Comparison of ENCODE assay signal across 9 cellular contexts in genomic region chr6:32108094-32108627, GRCh38. TPM values are rescaled to one million over a fixed set of nuclear protein-coding genes. Genes with fewer than 3 reads are reported as not detected.
DNase-seq lines count a peak whose midpoint lies in the region; ATAC-seq and TF ChIP-seq lines count a peak whose summit lies in the region.
"Had no signal": no experiment of that assay in that cellular context is flagged by ENCODE, and none has a peak within 500 bp of the region (broad histone marks: within the 10 kb centered on the region; RNA-seq: fewer than 3 reads in every experiment).

No MANE protein-coding gene starts in this region.

- no peaks in the 10 kb centered on the region for H3K9me3 ChIP-seq in liver (ENCODE audit: control insufficient read depth in 4 of 4, low read length in 3 of 4)
- H3K9me3 ChIP-seq in thoracic aorta: no peaks in the 10 kb centered on the region

- H3K4me3 ChIP-seq in liver (ENCODE audit: low read depth in 1 of 3, low read length in 3 of 3): no peak overlapping the region
- peak overlapping the region; percentile 71 for H3K4me3 ChIP-seq in thoracic aorta

- ATAC-seq in thoracic aorta (ENCODE audit: insufficient number of reproducible peaks, low FRiP score, low read depth) (peak; percentile 31), HG03095 (IDR thresholded peaks at IDR 0.05; ENCODE audit: unreplicated experiment) (no peak), GM21423 (IDR thresholded peaks at IDR 0.05; ENCODE audit: unreplicated experiment) (no peak), GM18861 (IDR thresholded peaks at IDR 0.05; ENCODE audit: unreplicated experiment) (no peak), GM19467 (IDR thresholded peaks at IDR 0.05; ENCODE audit: unreplicated experiment) (no peak)

- 8% methylated on average over 15 of the region's 15 CpGs for WGBS in liver

- no peak overlapping the region for H3K9ac ChIP-seq in liver (ENCODE audit: low read depth in 1 of 2, low read length in 2 of 2)

- TF ChIP-seq CTCF in liver (IDR thresholded peaks at IDR 0.05; ENCODE audit: low read depth, low read length, missing input control) (no peak), thoracic aorta (IDR thresholded peaks at IDR 0.05) (no peak)

- H3K27ac ChIP-seq in cingulate gyrus (ENCODE audit: low read depth, low read length): peak overlapping the region; percentile 60
- peak overlapping the region; percentile 37 to 62 for H3K27ac ChIP-seq in liver (ENCODE audit: low read depth in 1 of 2, low read length in 2 of 2)
- H3K27ac ChIP-seq in thoracic aorta: peak overlapping the region; percentile 84 to 87

- H3K4me1 ChIP-seq in liver (ENCODE audit: control insufficient read depth in 4 of 4, insufficient read depth in 4 of 4, low read length in 3 of 4) (peaks cover 3 to 9% (median 5%) of the 10 kb centered on the region in 4 donors), thoracic aorta (ENCODE audit: control insufficient read depth in 1 of 2, low read depth in 2 of 2) (peaks cover 35 to 84% of the 10 kb centered on the region in 2 donors)

- H3K27me3 ChIP-seq in liver (ENCODE audit: control insufficient read depth in 4 of 4, insufficient read depth in 4 of 4, low read length in 3 of 4) (peaks cover 0 to 2% (median 0%) of the 10 kb centered on the region in 4 donors), thoracic aorta (replicated peaks; ENCODE audit: insufficient read depth) (no peaks in the 10 kb centered on the region)

- TF ChIP-seq RAD21 in liver (IDR thresholded peaks at IDR 0.05): no peak

- peak; percentile 62 for DNase-seq in M059J (ENCODE audit: low read depth)
- no peak for DNase-seq in thoracic aorta (ENCODE audit: low spot score)
- DNase-seq: activated effector memory CD4-positive, alpha-beta T cell treated with anti-CD3 and anti-CD28 coated beads, Interleukin-2, amount 50 U/mL, for 16 hours had no signal

- H3K36me3 ChIP-seq in liver (ENCODE audit: control insufficient read depth in 4 of 4, insufficient read depth in 3 of 4, low read depth in 1 of 4, low read length in 3 of 4) (no peaks in the 10 kb centered on the region), thoracic aorta (no peaks in the 10 kb centered on the region)

TF ChIP-seq in liver, 16 proteins besides CTCF, POLR2A, EP300 and RAD21:
- no peak for TF ChIP-seq NR2F2 (IDR thresholded peaks at IDR 0.05)
- TF ChIP-seq GABPA (IDR thresholded peaks at IDR 0.05 in 1 of 2, conservative IDR thresholded peaks at IDR 0.05 in 1 of 2): no peak
- TF ChIP-seq YY1 (IDR thresholded peaks at IDR 0.05): no peak
- TF ChIP-seq ZBTB33 (IDR thresholded peaks at IDR 0.05): no peak
- no peak for TF ChIP-seq TAF1 (conservative IDR thresholded peaks at IDR 0.05)
- no peak for TF ChIP-seq FOXA2 (IDR thresholded peaks at IDR 0.05)
- no peak for TF ChIP-seq RXRA (IDR thresholded peaks at IDR 0.05)
- no peak for TF ChIP-seq EGR1 (IDR thresholded peaks at IDR 0.05; ENCODE audit: low read depth in 2 of 2)
- TF ChIP-seq HNF4G (IDR thresholded peaks at IDR 0.05): no peak
- TF ChIP-seq SP1 (IDR thresholded peaks at IDR 0.05): no peak
- TF ChIP-seq MAX (IDR thresholded peaks at IDR 0.05): no peak
- no peak for TF ChIP-seq HNF4A (conservative IDR thresholded peaks at IDR 0.05)
- no peak for TF ChIP-seq JUND (IDR thresholded peaks at IDR 0.05)
- no peak for TF ChIP-seq REST (IDR thresholded peaks at IDR 0.05)
- TF ChIP-seq FOXA1 (IDR thresholded peaks at IDR 0.05): no peak
- no peak for TF ChIP-seq ATF3 (IDR thresholded peaks at IDR 0.05)

RNA-seq across cellular contexts. Expression of gene TNXB, which starts 1.0 kb away (rescaled TPM):
- total RNA-seq in M059J (2014; rRNA removed; shearing (Covaris generic)): 0.10 TPM in 1 of 2 replicates, not detected in the other
- 10 to 100 TPM in 1 of 2 donors, 1 to 10 TPM in 1; 6.8 to 17.1 TPM for total RNA-seq in liver
- polyA plus RNA-seq in liver: 1 to 10 TPM; 3.0 to 4.4 TPM
- 100 to 1,000 TPM; 194 to 210 TPM for total RNA-seq in thoracic aorta

RNA-seq across cellular contexts. Expression of gene ATF6B, which starts 19.9 kb away (rescaled TPM):
- total RNA-seq in M059J (2014; rRNA removed; shearing (Covaris generic)): 25.3 and 30.3 TPM in 2 replicates
- total RNA-seq in liver (10 to 100 TPM; 13.6 to 13.9 TPM), thoracic aorta (10 to 100 TPM; 38.2 to 60.9 TPM)
- polyA plus RNA-seq in liver: 10 to 100 TPM; 17.1 to 24.8 TPM

RNA-seq across cellular contexts. Expression of gene FKBPL, which starts 21.9 kb away (rescaled TPM):
- 10.2 and 14.5 TPM in 2 replicates for total RNA-seq in M059J (2014; rRNA removed; shearing (Covaris generic))
- 1 to 10 TPM; 2.3 to 5.7 TPM for total RNA-seq in liver
- 1 to 10 TPM; 2.8 to 3.3 TPM for polyA plus RNA-seq in liver
- 1 to 10 TPM in 1 of 2 donors, under 1 TPM in 1; 0.41 to 3.2 TPM for total RNA-seq in thoracic aorta

RNA-seq across cellular contexts. Expression of gene PRRT1, which starts 43.6 kb away (rescaled TPM):
- 0.12 TPM in 1 of 2 replicates, not detected in the other for total RNA-seq in M059J (2014; rRNA removed; shearing (Covaris generic))
- total RNA-seq in liver: under 1 TPM in 1 of 2 donors, not detected in 1; 0.08 TPM
- polyA plus RNA-seq in liver: under 1 TPM; 0.19 to 0.24 TPM
- 1 to 10 TPM; 3.8 to 6.8 TPM for total RNA-seq in thoracic aorta

RNA-seq across cellular contexts. Expression of gene PPT2, which starts 45.8 kb away (rescaled TPM):
- total RNA-seq in M059J (2014; rRNA removed; shearing (Covaris generic)): 11.3 and 12.3 TPM in 2 replicates
- 10 to 100 TPM; 22.3 to 47.4 TPM for total RNA-seq in liver
- polyA plus RNA-seq in liver: 1 to 10 TPM; 7.6 to 7.8 TPM
- 10 to 100 TPM; 21.8 to 42.0 TPM for total RNA-seq in thoracic aorta

Comparison
In these comparisons a context has a peak if more than half of its experiments do, and no peak if none do; other contexts are left out.
1. RNA of gene TNXB, which starts 1.0 kb away (total RNA-seq): 194 to 210 TPM in thoracic aorta; 6.8 to 17.1 TPM in liver and 0.10 TPM in M059J; every median in the first group is over 10 times any median in the second.
2. Peak in every context shown above with its lines, with median percentiles within 50 percentile points of each other: H3K27ac ChIP-seq.